ENCODE assay signal across 8 cellular contexts in the genomic region with DNA sequence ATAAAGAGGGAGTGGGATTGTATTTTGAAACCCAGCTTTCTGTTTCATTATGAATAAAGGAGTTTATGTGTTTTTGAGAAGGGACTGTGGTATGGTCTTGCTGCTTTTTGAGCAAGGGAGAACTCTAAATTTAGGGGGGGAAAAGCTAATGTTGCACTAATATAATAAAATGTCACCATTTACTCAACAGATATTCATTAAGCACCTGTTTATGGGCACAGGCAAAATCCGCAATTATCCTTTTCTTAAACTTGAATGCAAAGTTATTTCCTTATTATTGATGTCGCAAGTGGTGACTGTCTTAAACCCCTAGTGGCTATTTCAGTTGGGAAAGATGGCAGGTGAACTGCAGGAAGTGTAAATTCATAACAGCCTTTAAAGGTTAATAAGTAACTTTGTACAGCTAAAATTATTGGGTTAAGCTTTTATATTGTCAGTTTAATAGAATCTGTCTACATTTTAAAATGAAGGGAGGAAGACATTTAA. TPM values are rescaled to one million over a fixed set of nuclear protein-coding genes. Genes with fewer than 3 reads are reported as not detected.
DNase-seq lines count a peak whose midpoint lies in the region; ATAC-seq and TF ChIP-seq lines count a peak whose summit lies in the region.

No MANE protein-coding gene starts in this region.

- H3K4me3 ChIP-seq in fibroblast of pulmonary artery (replicated peaks; ENCODE audit: low read depth, low read length) (peak overlapping the region; percentile 93), retinal pigment epithelial cell (ENCODE audit: low read length) (peak overlapping the region; percentile 92)

- no TSS peak for BruUV-seq in Calu3 (replicated peaks; lab: Mats Ljungman, UMichigan)

- intact Hi-C loops in Calu3 (cut with micrococcal nuclease; ENCODE audit: unreplicated experiment): loop anchor here (2.0 kb wide), 2 partner anchors 15 to 113 kb away; no protein-coding TSS in a partner anchor

- H3K4me1 Mint-ChIP-seq in Calu3 (ENCODE audit: low read depth, unreplicated experiment): peaks cover 2% of the 10 kb centered on the region

- TF ChIP-seq CTCF in Calu3 (IDR thresholded peaks at IDR 0.05; ENCODE audit: unreplicated experiment) (peak; percentile 22), fibroblast of pulmonary artery (IDR thresholded peaks at IDR 0.05; ENCODE audit: low read length, missing control alignments) (peak; percentile 47), retinal pigment epithelial cell (conservative IDR thresholded peaks at IDR 0.05; ENCODE audit: low read depth, low read length) (peak; percentile 41)

- ATAC-seq in GM19351 (IDR thresholded peaks at IDR 0.05; ENCODE audit: unreplicated experiment) (peak; percentile 23), HG03565 (IDR thresholded peaks at IDR 0.05; ENCODE audit: unreplicated experiment) (peak; percentile 22)

- peak overlapping the region; percentile 81 for H3K4me3 Mint-ChIP-seq in Calu3 (ENCODE audit: low read depth, unreplicated experiment)

- CTCF ChIA-PET in Calu3 (lab: Charles Lee): interaction anchor here (0.7 to 2.7 kb wide), 8 partner anchors 10 to 112 kb away, joined by 3 to 11 read pairs (median 4); partner anchors contain the start of gene HINT1

- peaks cover 54% of the 10 kb centered on the region for H3K36me3 Mint-ChIP-seq in Calu3 (ENCODE audit: insufficient read depth, unreplicated experiment)

- peak overlapping the region; percentile 88 for H3K27ac Mint-ChIP-seq in Calu3 (ENCODE audit: unreplicated experiment)

- H3K9me3 Mint-ChIP-seq in Calu3 (ENCODE audit: low read depth, unreplicated experiment): no peaks in the 10 kb centered on the region

- DNase-seq in Calu3 (peak; percentile 44), SW480 (ENCODE audit: low spot score) (peak; percentile 79), fibroblast of pulmonary artery (ENCODE audit: low read depth) (peak; percentile 40), retinal pigment epithelial cell (ENCODE audit: low read depth) (no peak), NCI-H128 (lab: John Stamatoyannopoulos, UW; ENCODE audit: unreplicated experiment) (no peak), hepatic stellate cell (ENCODE audit: low spot score) (no peak)

- H3K27me3 Mint-ChIP-seq in Calu3 (ENCODE audit: unreplicated experiment): no peaks in the 10 kb centered on the region

RNA-seq across cellular contexts. Expression of gene CDC42SE2, which starts 1.5 kb away (rescaled TPM):
- 63.9 and 65.5 TPM in 2 replicates for total RNA-seq in Calu3 (2022)

Comparison
In these comparisons a context has a peak if more than half of its experiments do, and no peak if none do; other contexts are left out.
1. DNase-seq: peak in Calu3 (single experiment), SW480 (single experiment) and fibroblast of pulmonary artery (single experiment); none in retinal pigment epithelial cell (single experiment), NCI-H128 (single experiment) and hepatic stellate cell (single experiment).
2. Peak in every context shown above with its lines, with median percentiles within 50 percentile points of each other: CTCF ChIP-seq.